In genomic region chr16:10297341-10298006, GRCh38 we compare ENCODE assay signal across 1 cellular context.
TF ChIP-seq lines count a peak whose summit lies in the region.

No MANE protein-coding gene starts in this region.

TF ChIP-seq in HepG2, 621 proteins besides CTCF, POLR2A, EP300 and RAD21 (continued from another document and continues in another):
- peak; percentile 52 for TF ChIP-seq ZNF407 (CRISPR knock-in tag; IDR thresholded peaks at IDR 0.05; ENCODE audit: not compliant biosample characterization)
- no peak for TF ChIP-seq REXO4 (CRISPR knock-in tag; IDR thresholded peaks at IDR 0.05; ENCODE audit: borderline replicate concordance)
- TF ChIP-seq ZBTB46 (CRISPR knock-in tag; IDR thresholded peaks at IDR 0.05; ENCODE audit: borderline replicate concordance), result no peak
- peak; percentile 56; the same call in 1 of the 2 replicates for TF ChIP-seq ZNF792 (CRISPR knock-in tag; IDR thresholded peaks at IDR 0.05)
- TF ChIP-seq ZSCAN5A (CRISPR knock-in tag; IDR thresholded peaks at IDR 0.05; ENCODE audit: borderline replicate concordance), result peak; percentile 29; the same call in 1 of the 2 replicates
- TF ChIP-seq AFF4 (CRISPR knock-in tag; IDR thresholded peaks at IDR 0.05), result peak; percentile 68; the same call in 1 of the 2 replicates
- TF ChIP-seq SP2 (CRISPR knock-in tag; IDR thresholded peaks at IDR 0.05), result peak; percentile 88
- TF ChIP-seq TEAD3 (CRISPR knock-in tag; optimal IDR thresholded peaks at IDR 0.05; ENCODE audit: borderline replicate concordance), result no peak
- TF ChIP-seq MIXL1 (CRISPR knock-in tag; IDR thresholded peaks at IDR 0.05), result peak; percentile 43; the same call in 1 of the 2 replicates
- TF ChIP-seq ZBTB21 (CRISPR knock-in tag; IDR thresholded peaks at IDR 0.05), result peak; percentile 48; the same call in 1 of the 2 replicates
- TF ChIP-seq CREM (IDR thresholded peaks at IDR 0.05), result peak; percentile 34; the same call in 1 of the 2 replicates
- TF ChIP-seq CREM (CRISPR knock-in tag; IDR thresholded peaks at IDR 0.05), result no peak
- TF ChIP-seq NR2C2 (CRISPR knock-in tag; IDR thresholded peaks at IDR 0.05; ENCODE audit: borderline replicate concordance), result peak; percentile 80
- no peak for TF ChIP-seq ZNF570 (CRISPR knock-in tag; IDR thresholded peaks at IDR 0.05; ENCODE audit: borderline replicate concordance)
- 0 out of 2 replicates have a peak, but pooled peaks have one; percentile 26 for TF ChIP-seq ZKSCAN8 (CRISPR knock-in tag; IDR thresholded peaks at IDR 0.05; ENCODE audit: borderline replicate concordance)
- TF ChIP-seq ZNF609 (CRISPR knock-in tag; IDR thresholded peaks at IDR 0.05; ENCODE audit: borderline replicate concordance), result peak; percentile 62; the same call in 1 of the 2 replicates
- no peak for TF ChIP-seq ZNF3 (CRISPR knock-in tag; IDR thresholded peaks at IDR 0.05)
- TF ChIP-seq NR0B2 (CRISPR knock-in tag; IDR thresholded peaks at IDR 0.05), result no peak
- 0 out of 2 replicates have a peak, but pooled peaks have one; percentile 16 for TF ChIP-seq FOXJ3 (CRISPR knock-in tag; IDR thresholded peaks at IDR 0.05; ENCODE audit: borderline replicate concordance)
- TF ChIP-seq TARDBP (CRISPR knock-in tag; IDR thresholded peaks at IDR 0.05), result peak; percentile 16; the same call in 1 of the 2 replicates
- 0 out of 2 replicates have a peak, but pooled peaks have one; percentile 77 for TF ChIP-seq KAT7 (CRISPR knock-in tag; IDR thresholded peaks at IDR 0.05; ENCODE audit: borderline replicate concordance)
- TF ChIP-seq RXRB (CRISPR knock-in tag; IDR thresholded peaks at IDR 0.05; ENCODE audit: borderline replicate concordance), result peak; percentile 36; the same call in 1 of the 2 replicates
- TF ChIP-seq SIX1 (CRISPR knock-in tag; IDR thresholded peaks at IDR 0.05; ENCODE audit: borderline replicate concordance), result peak; percentile 45; the same call in 1 of the 2 replicates
- TF ChIP-seq HNF4G (IDR thresholded peaks at IDR 0.05; ENCODE audit: borderline replicate concordance, low read depth, low read length), result peak; percentile 34; the same call in 1 of the 2 replicates
- TF ChIP-seq HNF4G (CRISPR knock-in tag; IDR thresholded peaks at IDR 0.05; ENCODE audit: borderline replicate concordance, low read depth), result no peak
- peak; percentile 44; the same call in 1 of the 2 replicates for TF ChIP-seq THAP11 (CRISPR knock-in tag; IDR thresholded peaks at IDR 0.05)
- peak; percentile 45; the same call in 1 of the 2 replicates for TF ChIP-seq FOXP4 (CRISPR knock-in tag; IDR thresholded peaks at IDR 0.05)
- TF ChIP-seq HOXA3 (CRISPR knock-in tag; IDR thresholded peaks at IDR 0.05), result peak; percentile 47; the same call in 1 of the 2 replicates
- TF ChIP-seq ZNF780A (CRISPR knock-in tag; IDR thresholded peaks at IDR 0.05), result no peak
- no peak for TF ChIP-seq BRF2 (CRISPR knock-in tag; IDR thresholded peaks at IDR 0.05)
